In the genomic region with DNA sequence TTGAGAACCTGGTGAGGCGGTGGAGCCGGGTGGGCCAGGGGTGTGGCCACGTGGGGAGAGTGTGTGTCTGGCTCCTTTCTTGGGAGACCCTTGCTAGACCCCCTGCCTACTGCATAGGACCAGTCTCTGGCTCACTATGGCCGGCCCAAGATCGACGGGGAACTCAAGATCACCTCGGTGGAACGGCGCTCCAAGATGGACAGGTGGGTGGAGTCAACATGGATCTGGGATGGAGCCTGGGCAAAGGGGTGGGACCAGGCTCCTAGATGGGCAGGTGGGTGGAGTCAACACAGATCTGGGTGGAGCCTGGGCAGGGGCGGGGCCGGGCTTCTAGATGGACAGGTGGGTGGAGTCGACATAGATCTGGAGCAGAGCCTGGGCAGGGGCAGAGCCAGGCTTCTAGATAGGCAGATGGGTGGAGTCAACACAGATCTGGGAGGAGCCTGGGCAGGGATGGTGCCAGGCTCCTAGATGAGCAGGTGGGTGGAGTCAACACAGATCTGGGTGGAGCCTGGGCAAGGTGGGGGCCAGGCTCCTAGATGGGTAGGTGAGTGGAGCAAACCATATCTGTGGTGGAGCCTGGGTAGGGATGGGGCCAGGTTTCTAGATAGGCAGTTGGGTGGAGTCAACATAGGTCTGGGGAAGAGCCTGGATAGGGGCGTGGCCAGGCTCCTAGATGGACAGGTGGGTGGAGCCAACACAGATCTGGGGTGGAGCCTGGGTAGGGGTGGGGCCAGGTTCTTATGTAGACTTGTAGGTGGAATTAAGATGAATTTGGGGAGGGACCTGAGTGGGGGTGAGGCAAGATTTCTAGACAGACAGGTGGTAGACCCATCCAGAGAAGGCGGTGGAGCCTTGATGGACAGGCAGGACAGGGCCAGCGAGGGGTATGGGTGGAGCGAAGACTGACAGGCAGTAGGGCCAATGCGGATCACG, we compare ENCODE assay signal across 8 cellular contexts. TPM values are rescaled to one million over a fixed set of nuclear protein-coding genes. Genes with fewer than 3 reads are reported as not detected.
DNase-seq lines count a peak whose midpoint lies in the region; ATAC-seq, FAIRE-seq and TF ChIP-seq lines count a peak whose summit lies in the region.

No MANE protein-coding gene starts in this region.

- H3K27ac Mint-ChIP-seq in activated naive CD8-positive, alpha-beta T cell treated with anti-CD3 and anti-CD28 coated beads, Interleukin-2, amount 50 U/mL, for 24 hours, result peak overlapping the region; percentile 27
- no peak overlapping the region for H3K27ac Mint-ChIP-seq in endothelial cell (ENCODE audit: unreplicated experiment)

- H3K36me3 Mint-ChIP-seq in activated naive CD8-positive, alpha-beta T cell treated with anti-CD3 and anti-CD28 coated beads, Interleukin-2, amount 50 U/mL, for 24 hours (ENCODE audit: low read depth), result peaks cover 59% of the 10 kb centered on the region
- peaks cover 12% of the 10 kb centered on the region for H3K36me3 Mint-ChIP-seq in endothelial cell (ENCODE audit: low read depth, unreplicated experiment)

- ATAC-seq in activated naive CD8-positive, alpha-beta T cell treated with anti-CD3 and anti-CD28 coated beads, Interleukin-2, amount 50 U/mL, for 24 hours, result peak; percentile 77
- no peak for ATAC-seq in HG02623 (IDR thresholded peaks at IDR 0.05; ENCODE audit: unreplicated experiment)

- FAIRE-seq in GM18507 (lab: Jason Lieb, UNC), result peak; percentile 78

- H3K4me3 Mint-ChIP-seq in activated naive CD8-positive, alpha-beta T cell treated with anti-CD3 and anti-CD28 coated beads, Interleukin-2, amount 50 U/mL, for 24 hours, result no peak overlapping the region
- H3K4me3 Mint-ChIP-seq in endothelial cell (ENCODE audit: unreplicated experiment), result no peak overlapping the region

- H3K9me3 Mint-ChIP-seq in activated naive CD8-positive, alpha-beta T cell treated with anti-CD3 and anti-CD28 coated beads, Interleukin-2, amount 50 U/mL, for 24 hours, result no peaks in the 10 kb centered on the region
- peaks cover 37% of the 10 kb centered on the region for H3K9me3 Mint-ChIP-seq in endothelial cell (ENCODE audit: unreplicated experiment)

- DNase-seq in GM18507 (ENCODE audit: extremely low spot score, insufficient read length, low read depth) (peak; percentile 28), NCI-H226 (peak; percentile 90), NCI-H82 (lab: John Stamatoyannopoulos, UW) (no peak), NCI-H2227 (lab: John Stamatoyannopoulos, UW; ENCODE audit: unreplicated experiment) (no peak), endothelial cell (ENCODE audit: low spot score) (no peak)
- DNase-seq in activated naive CD8-positive, alpha-beta T cell treated with anti-CD3 and anti-CD28 coated beads, Interleukin-2, amount 50 U/mL, for 24 hours, result peak; percentile 56
- peak in 3 of 4 experiments; percentile 12 to 30 (median 16) for DNase-seq in stimulated activated CD4-positive, alpha-beta T cell treated with anti-CD3 and anti-CD28 coated beads, Interleukin-1b, Interleukin-23, amount 100 ng/mL, for 24 hours (ENCODE audit: low read depth in 4 of 4, low spot score in 1 of 4)

- H3K4me1 Mint-ChIP-seq in activated naive CD8-positive, alpha-beta T cell treated with anti-CD3 and anti-CD28 coated beads, Interleukin-2, amount 50 U/mL, for 24 hours, result peaks cover 3% of the 10 kb centered on the region
- H3K4me1 Mint-ChIP-seq in endothelial cell (ENCODE audit: unreplicated experiment), result no peaks in the 10 kb centered on the region

- no peak for TF ChIP-seq CTCF in endothelial cell (IDR thresholded peaks at IDR 0.05; ENCODE audit: unreplicated experiment)

- H3K27me3 Mint-ChIP-seq in activated naive CD8-positive, alpha-beta T cell treated with anti-CD3 and anti-CD28 coated beads, Interleukin-2, amount 50 U/mL, for 24 hours, result no peaks in the 10 kb centered on the region
- H3K27me3 Mint-ChIP-seq in endothelial cell (ENCODE audit: unreplicated experiment), result peaks cover 6% of the 10 kb centered on the region

RNA-seq across cellular contexts. Expression of a gene that starts 56.5 kb away (rescaled TPM):
- not detected for total RNA-seq in endothelial cell (ENCODE audit: unreplicated experiment)

RNA-seq across cellular contexts. Expression of a gene that starts 58.4 kb away (rescaled TPM):
- not detected for total RNA-seq in endothelial cell (ENCODE audit: unreplicated experiment)

Comparison
In these comparisons a context has a peak if more than half of its experiments do, and no peak if none do; other contexts are left out.
1. DNase-seq: peak in GM18507 (single experiment), NCI-H226 (single experiment), activated naive CD8-positive, alpha-beta T cell treated with anti-CD3 and anti-CD28 coated beads, Interleukin-2, amount 50 U/mL, for 24 hours (single experiment) and stimulated activated CD4-positive, alpha-beta T cell treated with anti-CD3 and anti-CD28 coated beads, Interleukin-1b, Interleukin-23, amount 100 ng/mL, for 24 hours (3 of 4); none in NCI-H82 (single experiment), NCI-H2227 (single experiment) and endothelial cell (single experiment).